Comparison of ENCODE assay signal across 11 cellular contexts in the genomic region with DNA sequence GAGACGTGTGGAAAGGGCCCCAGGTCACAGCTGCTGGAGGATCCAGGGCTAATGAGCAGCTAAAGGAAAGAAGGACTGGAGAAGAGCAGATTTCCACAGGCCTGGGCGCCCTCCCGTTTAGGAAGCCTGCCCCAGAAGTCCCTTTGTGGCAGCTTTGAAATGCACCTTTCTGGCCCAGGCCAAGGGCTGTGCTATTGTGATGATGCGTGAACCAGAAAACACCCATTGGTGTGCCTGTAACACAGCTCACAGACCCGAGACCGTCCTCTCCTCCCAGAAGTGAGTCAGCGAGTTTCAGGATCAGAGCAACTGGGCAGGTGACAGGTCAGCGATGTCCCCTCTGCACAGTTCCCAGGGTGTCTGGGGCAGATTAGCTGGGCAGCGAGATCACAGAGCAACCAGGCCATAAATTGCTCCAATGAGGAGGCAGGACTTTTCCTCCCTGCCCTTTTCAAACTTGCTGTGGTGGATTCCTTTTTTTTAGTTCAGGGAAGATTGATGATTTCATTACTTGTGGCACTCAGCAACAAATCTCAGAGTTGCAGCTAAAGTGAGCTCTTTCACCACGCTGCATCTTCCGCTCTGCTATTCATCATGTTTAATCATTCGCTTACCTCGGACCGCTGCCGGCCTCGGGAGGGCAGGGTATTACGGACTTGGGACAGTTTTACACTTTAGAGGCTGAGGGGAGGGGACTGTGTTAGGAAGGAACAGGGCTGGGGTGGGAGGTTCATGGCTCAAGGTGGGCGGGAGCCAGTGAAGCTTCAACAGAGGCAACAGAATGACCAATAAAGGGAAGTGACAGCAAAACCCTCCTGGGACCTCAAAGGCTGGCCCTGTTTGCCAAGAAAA.
A peak's percentile ranks its signal among the peaks of the same experiment; 100 is the strongest.
DNase-seq lines count a peak whose midpoint lies in the region; ATAC-seq, FAIRE-seq and TF ChIP-seq lines count a peak whose summit lies in the region.
"Had no signal": no experiment of that assay in that cellular context is flagged by ENCODE, and none has a peak within 500 bp of the region (broad histone marks: within the 10 kb centered on the region; RNA-seq: fewer than 3 reads in every experiment).

No MANE protein-coding gene starts in this region.

- no TSS peak for BruUV-seq in HepG2 (replicated peaks; lab: Mats Ljungman, UMichigan)

- CTCF ChIA-PET in HepG2 (lab: Yijun Ruan, JAX; ENCODE audit: low intra/inter-chr PET ratio, low total read pairs): no interaction called here

- H3K4me1 ChIP-seq in HepG2 (ENCODE audit: insufficient read depth, low read length): peaks cover 15% of the 10 kb centered on the region
- no peaks in the 10 kb centered on the region for H3K4me1 ChIP-seq in right lobe of liver

- no peak overlapping the region for H3K4me3 Mint-ChIP-seq in chondrocyte (ENCODE audit: unreplicated experiment)
- peak overlapping the region; percentile 8 for H3K4me3 Mint-ChIP-seq in mesothelial cell of epicardium
- no peak overlapping the region for H3K4me3 Mint-ChIP-seq in immature natural killer cell
- H3K4me3 Mint-ChIP-seq in activated naive CD8-positive, alpha-beta T cell treated with anti-CD3 and anti-CD28 coated beads, Interleukin-2, amount 50 U/mL, for 24 hours: no peak overlapping the region
- H3K4me3 Mint-ChIP-seq: activated CD4-positive, alpha-beta T cell treated with anti-CD3 and anti-CD28 coated beads, Interleukin-2, amount 10 ng/mL, durations not matched to agents 24 days and 14 days had no signal

- ATAC-seq in HepG2 (peak; percentile 67), right lobe of liver (no peak)
- ATAC-seq in activated naive CD8-positive, alpha-beta T cell treated with anti-CD3 and anti-CD28 coated beads, Interleukin-2, amount 50 U/mL, for 24 hours: no peak

- TF ChIP-seq EP300 in HepG2 (IDR thresholded peaks at IDR 0.05; ENCODE audit: low read depth in 2 of 2, low read length in 2 of 2): no peak
- no peak for TF ChIP-seq EP300 in HepG2 (CRISPR knock-in tag; IDR thresholded peaks at IDR 0.05; ENCODE audit: borderline replicate concordance)

- intact Hi-C loops in HepG2 (cut with micrococcal nuclease; ENCODE audit: unreplicated experiment): no loop called here
- intact Hi-C loops in right lobe of liver (cut with DNase I): no loop called here

- H3K9ac ChIP-seq in HepG2 (ENCODE audit: insufficient read depth, low read depth, low read length): no peak overlapping the region
- H3K9ac ChIP-seq: KMS-11 had no signal

- H3K36me3 ChIP-seq in HepG2 (replicated peaks in 1 of 2; ENCODE audit: control insufficient read depth in 1 of 2, insufficient read depth in 2 of 2, low read length in 2 of 2) (no peaks in the 10 kb centered on the region), right lobe of liver (no peaks in the 10 kb centered on the region)

- TF ChIP-seq CTCF in HepG2 (CRISPR knock-in tag; IDR thresholded peaks at IDR 0.05) (peak; percentile 17; the same call in 1 of the 2 replicates), right lobe of liver (IDR thresholded peaks at IDR 0.05) (no peak), chondrocyte (IDR thresholded peaks at IDR 0.05) (no peak), mesothelial cell of epicardium (IDR thresholded peaks at IDR 0.05; ENCODE audit: unreplicated experiment) (no peak)

- DNase-seq in HepG2 (ENCODE audit: low spot score): peak; percentile 26
- no peak for DNase-seq in right lobe of liver
- DNase-seq in chondrocyte (ENCODE audit: low spot score): no peak
- no peak for DNase-seq in mesothelial cell of epicardium (ENCODE audit: low spot score in 2 of 2, unreplicated experiment in 2 of 2)
- DNase-seq in immature natural killer cell: no peak
- no peak for DNase-seq in HuH-7.5 (ENCODE audit: low spot score)
- no peak for DNase-seq in stimulated activated CD4-positive, alpha-beta T cell treated with anti-CD3 and anti-CD28 coated beads, Interleukin-15, amount 100 ng/mL, for 24 hours
- DNase-seq in activated naive CD8-positive, alpha-beta T cell treated with anti-CD3 and anti-CD28 coated beads, Interleukin-2, amount 50 U/mL, for 24 hours: no peak
- DNase-seq: activated CD4-positive, alpha-beta T cell treated with anti-CD3 and anti-CD28 coated beads, Interleukin-2, amount 10 ng/mL, durations not matched to agents 24 days and 14 days had no signal

- H3K36me3 Mint-ChIP-seq in chondrocyte (ENCODE audit: low read depth) (peaks cover 2% of the 10 kb centered on the region), mesothelial cell of epicardium (no peaks in the 10 kb centered on the region), immature natural killer cell (no peaks in the 10 kb centered on the region)
- H3K36me3 Mint-ChIP-seq in activated naive CD8-positive, alpha-beta T cell treated with anti-CD3 and anti-CD28 coated beads, Interleukin-2, amount 50 U/mL, for 24 hours (ENCODE audit: low read depth): no peaks in the 10 kb centered on the region

- no peaks in the 10 kb centered on the region for H3K79me2 ChIP-seq in HepG2 (ENCODE audit: insufficient read depth, low read length)

- H2AFZ ChIP-seq in HepG2 (ENCODE audit: low read length): no peak overlapping the region

- no peak for TF ChIP-seq POLR2A in HepG2 (IDR thresholded peaks at IDR 0.05; ENCODE audit: insufficient read depth in 1 of 2, low read depth in 2 of 2, low read length in 2 of 2)
- no peak for TF ChIP-seq POLR2A in right lobe of liver (IDR thresholded peaks at IDR 0.05)

- H3K27ac Mint-ChIP-seq in chondrocyte (ENCODE audit: unreplicated experiment) (peak overlapping the region; percentile 17), mesothelial cell of epicardium (peak overlapping the region; percentile 61), immature natural killer cell (no peak overlapping the region)
- H3K27ac Mint-ChIP-seq in activated naive CD8-positive, alpha-beta T cell treated with anti-CD3 and anti-CD28 coated beads, Interleukin-2, amount 50 U/mL, for 24 hours: no peak overlapping the region
- H3K27ac Mint-ChIP-seq: activated CD4-positive, alpha-beta T cell treated with anti-CD3 and anti-CD28 coated beads, Interleukin-2, amount 10 ng/mL, durations not matched to agents 24 days and 14 days had no signal

- H3K27me3 ChIP-seq in HepG2 (ENCODE audit: control insufficient read depth in 1 of 2, insufficient read depth in 2 of 2, low read length in 2 of 2) (peaks cover 10 to 35% of the 10 kb centered on the region in 2 experiments; a peak in 4 of 5 replicates), right lobe of liver (no peaks in the 10 kb centered on the region)

- H3K9me3 Mint-ChIP-seq in chondrocyte (ENCODE audit: low read depth): peaks cover 14% of the 10 kb centered on the region
- H3K9me3 Mint-ChIP-seq in mesothelial cell of epicardium: peaks cover 4% of the 10 kb centered on the region
- H3K9me3 Mint-ChIP-seq in immature natural killer cell: no peaks in the 10 kb centered on the region
- no peaks in the 10 kb centered on the region for H3K9me3 Mint-ChIP-seq in activated naive CD8-positive, alpha-beta T cell treated with anti-CD3 and anti-CD28 coated beads, Interleukin-2, amount 50 U/mL, for 24 hours
- H3K9me3 Mint-ChIP-seq: activated CD4-positive, alpha-beta T cell treated with anti-CD3 and anti-CD28 coated beads, Interleukin-2, amount 10 ng/mL, durations not matched to agents 24 days and 14 days had no signal

- H4K20me1 ChIP-seq in HepG2 (ENCODE audit: insufficient read depth, low read length): no peaks in the 10 kb centered on the region

- in situ Hi-C loops in HepG2 (cut with HindIII; ENCODE audit: extremely low pct_ligation_motif_present, low pct_unique_long_range_greater_than_20kb): no loop called here

- H3K27me3 Mint-ChIP-seq in chondrocyte (ENCODE audit: low read depth) (peaks cover 8% of the 10 kb centered on the region), mesothelial cell of epicardium (ENCODE audit: low read depth) (no peaks in the 10 kb centered on the region), immature natural killer cell (ENCODE audit: low read depth in 3 of 3) (peaks cover 4 to 8% (median 5%) of the 10 kb centered on the region in 3 donors)
- H3K27me3 Mint-ChIP-seq in activated naive CD8-positive, alpha-beta T cell treated with anti-CD3 and anti-CD28 coated beads, Interleukin-2, amount 50 U/mL, for 24 hours: no peaks in the 10 kb centered on the region

- no peak for TF ChIP-seq RAD21 in HepG2 (CRISPR knock-in tag; IDR thresholded peaks at IDR 0.05)

- H3K4me1 Mint-ChIP-seq in chondrocyte (ENCODE audit: low read depth) (peaks cover 3% of the 10 kb centered on the region), mesothelial cell of epicardium (peaks cover 12% of the 10 kb centered on the region), immature natural killer cell (no peaks in the 10 kb centered on the region)
- no peaks in the 10 kb centered on the region for H3K4me1 Mint-ChIP-seq in activated naive CD8-positive, alpha-beta T cell treated with anti-CD3 and anti-CD28 coated beads, Interleukin-2, amount 50 U/mL, for 24 hours
- H3K4me1 Mint-ChIP-seq: activated CD4-positive, alpha-beta T cell treated with anti-CD3 and anti-CD28 coated beads, Interleukin-2, amount 10 ng/mL, durations not matched to agents 24 days and 14 days had no signal

- H3K27ac ChIP-seq in HepG2 (ENCODE audit: extremely low read length, insufficient read depth, low read length) (no peak overlapping the region), right lobe of liver (no peak overlapping the region)
- H3K27ac ChIP-seq: KMS-11 had no signal

- H3K9me3 ChIP-seq in HepG2 (ENCODE audit: low read length): peaks cover 6% of the 10 kb centered on the region; the same call in 1 of the 2 replicates
- H3K9me3 ChIP-seq in right lobe of liver: no peaks in the 10 kb centered on the region

- peak overlapping the region in 1 of 3 experiments; percentile 17; a peak in 2 of 6 replicates for H3K4me3 ChIP-seq in HepG2 (replicated peaks in 1 of 3; ENCODE audit: insufficient read depth in 1 of 3, low read depth in 2 of 3, low read length in 3 of 3)
- H3K4me3 ChIP-seq in right lobe of liver: no peak overlapping the region
- H3K4me3 ChIP-seq: skin epidermis had no signal

- FAIRE-seq in HepG2 (lab: Jason Lieb, UNC): peak; percentile 15

- POLR2A ChIA-PET in HepG2 (lab: Yijun Ruan, JAX): no interaction called here

- H3K4me2 ChIP-seq in HepG2 (ENCODE audit: low read depth, low read length): peak overlapping the region; percentile 51
- H3K4me2 ChIP-seq: KMS-11 had no signal

- 5% methylated on average over 14 of the region's 18 CpGs for WGBS in HepG2 (ENCODE audit: low lambda C conversion rate)
- WGBS in right lobe of liver (ENCODE audit: insufficient coverage, low coverage, low lambda C conversion rate, missing lambda C conversion rate): 43% methylated on average over 16 of the region's 18 CpGs

TF ChIP-seq in HepG2, 621 proteins besides CTCF, POLR2A, EP300 and RAD21 (continues in another document):
- TF ChIP-seq STAG1 (CRISPR knock-in tag; IDR thresholded peaks at IDR 0.05): peak; percentile 13; the same call in 1 of the 2 replicates
- 0 out of 2 replicates have a peak, but pooled peaks have one; percentile 51 for TF ChIP-seq ZNF891 (CRISPR knock-in tag; IDR thresholded peaks at IDR 0.05)
- TF ChIP-seq MAFK (conservative IDR thresholded peaks at IDR 0.05 in 1 of 2, IDR thresholded peaks at IDR 0.05 in 1 of 2; ENCODE audit: low read length in 2 of 2): no peak; a peak in 1 of 4 replicates

Comparison
In these comparisons a context has a peak if more than half of its experiments do, and no peak if none do; other contexts are left out.
1. H3K27ac Mint-ChIP-seq: peak in chondrocyte (single experiment) and mesothelial cell of epicardium (single experiment); none in immature natural killer cell (0 of 6) and activated naive CD8-positive, alpha-beta T cell treated with anti-CD3 and anti-CD28 coated beads, Interleukin-2, amount 50 U/mL, for 24 hours (single experiment).